ENCODE assay signal across 14 cellular contexts in the genomic region with DNA sequence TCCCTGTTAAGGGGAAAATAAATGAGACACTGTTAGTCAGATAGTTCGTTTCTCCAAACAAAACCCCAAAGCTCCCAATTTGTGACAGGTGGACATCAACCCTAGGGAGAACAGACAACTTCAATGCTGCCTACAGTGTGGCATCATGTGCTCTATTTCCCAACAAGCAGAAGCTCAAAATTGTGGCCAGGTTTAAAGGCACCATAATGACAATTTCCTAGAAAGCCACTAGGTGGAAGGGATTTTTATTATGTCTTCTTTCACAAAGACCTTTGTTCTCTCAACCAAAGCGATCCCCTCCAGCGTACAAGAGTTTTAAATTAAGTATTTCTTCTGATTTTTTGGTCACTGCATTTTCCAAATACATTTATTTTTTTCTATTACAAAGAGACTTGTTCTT.
"Had no signal": no experiment of that assay in that cellular context is flagged by ENCODE, and none has a peak within 500 bp of the region (broad histone marks: within the 10 kb centered on the region; RNA-seq: fewer than 3 reads in every experiment).

No MANE protein-coding gene starts in this region.

- H3K36me3 Mint-ChIP-seq: naive thymus-derived CD8-positive, alpha-beta T cell; stimulated activated memory B cell treated with anti-CD40 and anti-IgM and Interleukin-4, amounts not matched to agents 10 μg/mL and 1 μg/mL and 100 μg/mL, for 72 hours had no signal

- H3K4me1 ChIP-seq: gastroesophageal sphincter, left ventricle myocardium inferior had no signal

- ATAC-seq: gastroesophageal sphincter; naive thymus-derived CD8-positive, alpha-beta T cell; stimulated activated memory B cell treated with anti-CD40 and anti-IgM and Interleukin-4, amounts not matched to agents 10 μg/mL and 1 μg/mL and 100 μg/mL, for 72 hours had no signal

- H3K27me3 Mint-ChIP-seq: activated CD4-positive, alpha-beta memory T cell treated with anti-CD3 and anti-CD28 coated beads, Interleukin-2, amount 10 ng/mL, durations not matched to agents 7 days and 5 days had no signal

- H3K27me3 ChIP-seq: gastroesophageal sphincter had no signal

- H3K4me3 ChIP-seq: gastroesophageal sphincter, left ventricle myocardium inferior had no signal

- H3K4me3 Mint-ChIP-seq: activated CD4-positive, alpha-beta memory T cell treated with anti-CD3 and anti-CD28 coated beads, Interleukin-2, amount 10 ng/mL, durations not matched to agents 7 days and 5 days; activated naive CD8-positive, alpha-beta T cell; memory B cell; naive thymus-derived CD8-positive, alpha-beta T cell; stimulated activated memory B cell treated with anti-CD40 and anti-IgM and Interleukin-4, amounts not matched to agents 10 μg/mL and 1 μg/mL and 100 μg/mL, for 72 hours had no signal

- H3K36me3 ChIP-seq: gastroesophageal sphincter, left ventricle myocardium inferior had no signal

- DNase-seq: activated CD4-positive, alpha-beta memory T cell treated with anti-CD3 and anti-CD28 coated beads, Interleukin-2, amount 10 ng/mL, durations not matched to agents 7 days and 5 days; activated CD4-positive, alpha-beta T cell treated with anti-CD3 and anti-CD28 coated beads for 4 hours; activated gamma-delta T cell; activated T-cell treated with anti-CD3 and anti-CD28 coated beads, Interleukin-2, amount 50 U/mL, for 48 hours; amniotic stem cell; left ventricle myocardium inferior; naive thymus-derived CD8-positive, alpha-beta T cell; nucleus accumbens; posterior cingulate gyrus; stimulated activated CD4-positive, alpha-beta T cell treated with anti-CD3 and anti-CD28 coated beads, Interleukin-2, amount 100 ng/mL, for 48 hours had no signal

- H3K27ac Mint-ChIP-seq: activated CD4-positive, alpha-beta memory T cell treated with anti-CD3 and anti-CD28 coated beads, Interleukin-2, amount 10 ng/mL, durations not matched to agents 7 days and 5 days; activated naive CD8-positive, alpha-beta T cell; memory B cell; naive thymus-derived CD8-positive, alpha-beta T cell; stimulated activated memory B cell treated with anti-CD40 and anti-IgM and Interleukin-4, amounts not matched to agents 10 μg/mL and 1 μg/mL and 100 μg/mL, for 72 hours had no signal

- H3K27ac ChIP-seq: gastroesophageal sphincter, left ventricle myocardium inferior had no signal

- H3K4me1 Mint-ChIP-seq: activated CD4-positive, alpha-beta memory T cell treated with anti-CD3 and anti-CD28 coated beads, Interleukin-2, amount 10 ng/mL, durations not matched to agents 7 days and 5 days; memory B cell; naive thymus-derived CD8-positive, alpha-beta T cell; stimulated activated memory B cell treated with anti-CD40 and anti-IgM and Interleukin-4, amounts not matched to agents 10 μg/mL and 1 μg/mL and 100 μg/mL, for 72 hours had no signal
